Comparison of ENCODE assay signal across 29 cellular contexts in the genomic region with DNA sequence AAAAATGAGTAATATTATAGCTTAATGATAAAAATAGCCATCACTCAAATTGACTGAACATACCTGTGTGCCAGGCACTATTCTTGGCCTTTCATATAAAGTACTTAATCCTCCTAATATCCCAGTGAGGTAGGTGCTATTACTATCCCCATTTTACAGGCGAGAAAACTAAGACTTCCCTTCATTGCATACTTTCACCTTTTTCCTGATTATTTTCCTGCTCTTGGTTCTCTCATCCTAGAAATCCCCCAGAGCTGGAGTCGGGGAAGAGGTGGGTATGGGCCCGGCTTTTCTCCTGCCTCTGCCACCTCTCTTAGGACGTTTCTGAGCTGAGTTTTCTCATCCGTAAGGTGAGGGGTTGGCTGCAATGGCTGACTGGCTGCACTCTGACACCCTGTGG. TPM values are rescaled to one million over a fixed set of nuclear protein-coding genes. Genes with fewer than 3 reads are reported as not detected.
A peak's percentile ranks its signal among the peaks of the same experiment; 100 is the strongest.
DNase-seq lines count a peak whose midpoint lies in the region; ATAC-seq and TF ChIP-seq lines count a peak whose summit lies in the region.
"Had no signal": no experiment of that assay in that cellular context is flagged by ENCODE, and none has a peak within 500 bp of the region (broad histone marks: within the 10 kb centered on the region; RNA-seq: fewer than 3 reads in every experiment).

No MANE protein-coding gene starts in this region.

- no peaks in the 10 kb centered on the region for H3K36me3 Mint-ChIP-seq in activated T-cell treated with anti-CD3 and anti-CD28 coated beads, Interleukin-2, amount 50 U/mL, for 24 hours (ENCODE audit: low read depth)
- no peaks in the 10 kb centered on the region for H3K36me3 Mint-ChIP-seq in stimulated activated naive B cell treated with anti-CD40 and anti-IgM and Interleukin-4, amounts not matched to agents 10 μg/mL and 1 μg/mL and 100 μg/mL, for 72 hours
- H3K36me3 Mint-ChIP-seq: stimulated activated memory B cell treated with anti-CD40 and anti-IgM and Interleukin-4, amounts not matched to agents 10 μg/mL and 1 μg/mL and 100 μg/mL, for 72 hours had no signal

- H3K4me2 ChIP-seq in osteoblast (ENCODE audit: insufficient read depth, low read length) = no peak overlapping the region

- H3K27ac ChIP-seq in HEK293 (ENCODE audit: extremely low read depth, low read depth, low read length) (no peak overlapping the region), dorsolateral prefrontal cortex (peak overlapping the region in 14 of 59 donors; percentile 5 to 92 (median 61)), osteoblast (ENCODE audit: low read depth, low read length) (no peak overlapping the region)
- H3K27ac ChIP-seq: adrenal gland, brain microvascular endothelial cell, epithelial cell of prostate, RWPE1, testis had no signal

- H3K4me3 ChIP-seq in HEK293 (ENCODE audit: low read depth, low read length) (no peak overlapping the region), dorsolateral prefrontal cortex (peak overlapping the region in 55 of 59 donors; percentile 1 to 83 (median 67)), osteoblast (ENCODE audit: insufficient read depth, low read length) (no peak overlapping the region)
- H3K4me3 ChIP-seq: adrenal gland, testis had no signal

- CTCF ChIA-PET in HEK293 (lab: Yijun Ruan, JAX) = interaction anchor here (0.9 to 4.5 kb wide), 4 partner anchors 18 to 75 kb away, joined by 3 to 38 read pairs (median 10); no protein-coding TSS in a partner anchor

- no peak overlapping the region for H2AFZ ChIP-seq in osteoblast (ENCODE audit: low read length)

- peak overlapping the region; percentile 76 for H3K4me3 Mint-ChIP-seq in activated T-cell treated with anti-CD3 and anti-CD28 coated beads, Interleukin-2, amount 50 U/mL, for 24 hours
- no peak overlapping the region for H3K4me3 Mint-ChIP-seq in stimulated activated naive B cell treated with anti-CD40 and anti-IgM and Interleukin-4, amounts not matched to agents 10 μg/mL and 1 μg/mL and 100 μg/mL, for 72 hours

- H3K4me1 Mint-ChIP-seq in activated T-cell treated with anti-CD3 and anti-CD28 coated beads, Interleukin-2, amount 50 U/mL, for 24 hours (ENCODE audit: low read depth) = peaks cover 23% of the 10 kb centered on the region
- H3K4me1 Mint-ChIP-seq in stimulated activated naive B cell treated with anti-CD40 and anti-IgM and Interleukin-4, amounts not matched to agents 10 μg/mL and 1 μg/mL and 100 μg/mL, for 72 hours = peaks cover 14 to 16% of the 10 kb centered on the region in 2 donors

- TF ChIP-seq CTCF in HEK293 (tag by site-specific recombination; IDR thresholded peaks at IDR 0.05) (no peak), dorsolateral prefrontal cortex (IDR thresholded peaks at IDR 0.05 in 54 of 56, conservative IDR thresholded peaks at IDR 0.05 in 2 of 56; ENCODE audit: low read depth in 1 of 56, partially characterized antibody in 56 of 56) (no peak), osteoblast (IDR thresholded peaks at IDR 0.05; ENCODE audit: extremely low read depth, low read depth, low read length) (no peak)

- no peaks in the 10 kb centered on the region for H3K9me3 Mint-ChIP-seq in activated T-cell treated with anti-CD3 and anti-CD28 coated beads, Interleukin-2, amount 50 U/mL, for 24 hours
- no peaks in the 10 kb centered on the region for H3K9me3 Mint-ChIP-seq in stimulated activated naive B cell treated with anti-CD40 and anti-IgM and Interleukin-4, amounts not matched to agents 10 μg/mL and 1 μg/mL and 100 μg/mL, for 72 hours
- H3K9me3 Mint-ChIP-seq: stimulated activated memory B cell treated with anti-CD40 and anti-IgM and Interleukin-4, amounts not matched to agents 10 μg/mL and 1 μg/mL and 100 μg/mL, for 72 hours; T-helper 1 cell treated with Interleukin-12 subunit alpha and Interleukin-12 subunit beta and Interleukin-4 antibody, amounts not matched to agents 30 μg/mL and 1 μg/mL, for 36 hours had no signal

- H4K20me1 ChIP-seq in osteoblast (ENCODE audit: insufficient read depth, low read length) = no peaks in the 10 kb centered on the region

- H3K9me3 ChIP-seq in HEK293 (ENCODE audit: control insufficient read depth, insufficient read depth, low read depth, low read length) = no peaks in the 10 kb centered on the region
- no peaks in the 10 kb centered on the region for H3K9me3 ChIP-seq in osteoblast (ENCODE audit: low read depth, low read length)
- H3K9me3 ChIP-seq: adrenal gland, Caco-2, testis had no signal

- peaks cover 24% of the 10 kb centered on the region for H3K27me3 Mint-ChIP-seq in activated T-cell treated with anti-CD3 and anti-CD28 coated beads, Interleukin-2, amount 50 U/mL, for 24 hours
- H3K27me3 Mint-ChIP-seq in stimulated activated naive B cell treated with anti-CD40 and anti-IgM and Interleukin-4, amounts not matched to agents 10 μg/mL and 1 μg/mL and 100 μg/mL, for 72 hours = peaks cover 54 to 75% of the 10 kb centered on the region in 2 donors

- POLR2A ChIA-PET in HEK293 (lab: Yijun Ruan, JAX) = no interaction called here

- intact Hi-C loops in dorsolateral prefrontal cortex (cut with DNase I) = loop anchor here in 1 of 2 donors (2.0 kb wide), 1 partner anchor 29 kb away; no protein-coding TSS in a partner anchor

- DNase-seq in activated T-cell treated with anti-CD3 and anti-CD28 coated beads, Interleukin-2, amount 50 U/mL, for 24 hours = no peak
- DNase-seq in activated T-cell treated with anti-CD3 and anti-CD28 coated beads, Interleukin-2, amount 50 U/mL, for 1 hour = no peak
- no peak for DNase-seq in dorsolateral prefrontal cortex
- peak; percentile 62 for DNase-seq in osteoblast (ENCODE audit: insufficient read length, low spot score, missing footprints)
- DNase-seq in stimulated activated naive B cell treated with anti-CD40 and anti-IgM and Interleukin-4, amounts not matched to agents 10 μg/mL and 1 μg/mL and 100 μg/mL, for 72 hours = no peak
- no peak for DNase-seq in mucosa of gallbladder (ENCODE audit: low spot score)
- DNase-seq: activated CD4-positive, alpha-beta T cell treated with anti-CD3 and anti-CD28 coated beads for 1 hour; activated CD8-positive, alpha-beta T cell treated with anti-CD3 and anti-CD28 coated beads, Interleukin-2, amount 10 ng/mL, durations not matched to agents 7 days and 5 days; activated gamma-delta T cell treated with Interleukin-2 at 50 U/mL for 16 hours; activated T-cell treated with anti-CD3 and anti-CD28 coated beads for 4 hours; adrenal gland; brain microvascular endothelial cell; Caco-2; DMS79; GDM1; H7; KG1; MM.1S; NCI-H82; stimulated activated CD4-positive, alpha-beta T cell treated with anti-CD3 and anti-CD28 coated beads, Interleukin-4, amount 100 ng/mL, for 4 hours; testis had no signal

- no peak overlapping the region for H3K27ac Mint-ChIP-seq in activated T-cell treated with anti-CD3 and anti-CD28 coated beads, Interleukin-2, amount 50 U/mL, for 24 hours
- no peak overlapping the region for H3K27ac Mint-ChIP-seq in stimulated activated naive B cell treated with anti-CD40 and anti-IgM and Interleukin-4, amounts not matched to agents 10 μg/mL and 1 μg/mL and 100 μg/mL, for 72 hours
- H3K27ac Mint-ChIP-seq: activated CD8-positive, alpha-beta T cell treated with anti-CD3 and anti-CD28 coated beads, Interleukin-2, amount 10 ng/mL, durations not matched to agents 7 days and 5 days; stimulated activated memory B cell treated with anti-CD40 and anti-IgM and Interleukin-4, amounts not matched to agents 10 μg/mL and 1 μg/mL and 100 μg/mL, for 72 hours; T-helper 1 cell treated with Interleukin-12 subunit alpha and Interleukin-12 subunit beta and Interleukin-4 antibody, amounts not matched to agents 30 μg/mL and 1 μg/mL, for 36 hours had no signal

- no peak for ATAC-seq in GM18502 (IDR thresholded peaks at IDR 0.05; ENCODE audit: poor library complexity, unreplicated experiment)
- no peak for ATAC-seq in stimulated activated naive B cell treated with anti-CD40 and anti-IgM and Interleukin-4, amounts not matched to agents 10 μg/mL and 1 μg/mL and 100 μg/mL, for 72 hours (replicated peaks)
- ATAC-seq: activated CD8-positive, alpha-beta T cell treated with anti-CD3 and anti-CD28 coated beads, Interleukin-2, amount 10 ng/mL, durations not matched to agents 7 days and 5 days; left ventricle myocardium superior; sciatic nerve; stimulated activated memory B cell treated with anti-CD40 and anti-IgM and Interleukin-4, amounts not matched to agents 10 μg/mL and 1 μg/mL and 100 μg/mL, for 72 hours had no signal

- no peaks in the 10 kb centered on the region for H3K36me3 ChIP-seq in HEK293 (ENCODE audit: control insufficient read depth in 2 of 2, insufficient read depth in 1 of 2, low read length in 2 of 2)
- H3K36me3 ChIP-seq in osteoblast (ENCODE audit: insufficient read depth, low read length) = no peaks in the 10 kb centered on the region
- H3K36me3 ChIP-seq: adrenal gland, brain microvascular endothelial cell had no signal

- no peaks in the 10 kb centered on the region for H3K79me2 ChIP-seq in osteoblast (ENCODE audit: insufficient read depth, low read length)

- H3K4me1 ChIP-seq in HEK293 (ENCODE audit: control insufficient read depth, insufficient read depth, low read length) (0 out of 2 replicates have a peak, but pooled peaks cover 2% of the 10 kb centered on the region), osteoblast (ENCODE audit: insufficient read depth, low read length) (no peaks in the 10 kb centered on the region)

- H3K27me3 ChIP-seq in dorsolateral prefrontal cortex = no peaks in the 10 kb centered on the region
- H3K27me3 ChIP-seq in osteoblast (ENCODE audit: insufficient read depth, low read length) = peaks cover 46% of the 10 kb centered on the region
- H3K27me3 ChIP-seq: adrenal gland, testis had no signal

TF ChIP-seq in HEK293, 187 proteins besides CTCF, POLR2A, EP300 and RAD21:
- TF ChIP-seq ZNF548 (tag by site-specific recombination; IDR thresholded peaks at IDR 0.05) = no peak
- peak; percentile 36; the same call in 1 of the 2 replicates for TF ChIP-seq SCRT2 (tag by site-specific recombination; IDR thresholded peaks at IDR 0.05)

RNA-seq across cellular contexts. Expression of a gene that starts 2.2 kb away (rescaled TPM):
- total RNA-seq in dorsolateral prefrontal cortex (100 to 1,000 TPM in 114 of 120 experiments, 10 to 100 TPM in 6; 57.3 to 255 (median 154) TPM), osteoblast (0.72 and 1.5 TPM in 2 replicates), mucosa of gallbladder (15.0 TPM)

RNA-seq across cellular contexts. Expression of a gene that starts 30.4 kb away (rescaled TPM):
- total RNA-seq in dorsolateral prefrontal cortex = 100 to 1,000 TPM in 119 of 120 experiments, 10 to 100 TPM in 1; 99.9 to 293 (median 188) TPM
- 58.6 and 59.5 TPM in 2 replicates for total RNA-seq in osteoblast
- 97.5 TPM for total RNA-seq in mucosa of gallbladder

RNA-seq across cellular contexts. Expression of a gene that starts 47.7 kb away (rescaled TPM):
- total RNA-seq in dorsolateral prefrontal cortex (10 to 100 TPM; 15.6 to 42.0 (median 23.9) TPM), osteoblast (15.9 and 17.0 TPM in 2 replicates), mucosa of gallbladder (30.0 TPM)

Comparison
In these comparisons a context has a peak if more than half of its experiments do, and no peak if none do; other contexts are left out.
1. H3K4me3 ChIP-seq: peak in dorsolateral prefrontal cortex (55 of 59); none in HEK293 (single experiment) and osteoblast (single experiment).